23 cellular contexts compared by ENCODE assay signal in genomic region chr16:56702836-56703235, GRCh38. TPM values are rescaled to one million over a fixed set of nuclear protein-coding genes. Genes with fewer than 3 reads are reported as not detected.
DNase-seq lines count a peak whose midpoint lies in the region; ATAC-seq and TF ChIP-seq lines count a peak whose summit lies in the region.
"Had no signal": no experiment of that assay in that cellular context is flagged by ENCODE, and none has a peak within 500 bp of the region (broad histone marks: within the 10 kb centered on the region; RNA-seq: fewer than 3 reads in every experiment).

No MANE protein-coding gene starts in this region.

- H2AK5ac ChIP-seq in neuronal stem cell (ENCODE audit: low read depth, low read length) = no peak overlapping the region

- H2BK120ac ChIP-seq in neuronal stem cell (ENCODE audit: low read depth, low read length) = no peak overlapping the region

- no peaks in the 10 kb centered on the region for H3F3A ChIP-seq in SK-N-SH (replicated peaks; ENCODE audit: insufficient read depth)

- H3K79me2 ChIP-seq in SK-N-SH (ENCODE audit: insufficient read depth) (no peaks in the 10 kb centered on the region), HCT116 (ENCODE audit: insufficient read depth, low read length) (no peaks in the 10 kb centered on the region), OCI-LY7 (ENCODE audit: insufficient read depth, low read depth, low read length) (no peaks in the 10 kb centered on the region)

- no peaks in the 10 kb centered on the region for H3K9me2 ChIP-seq in SK-N-SH
- H3K9me2 ChIP-seq in HCT116 (ENCODE audit: insufficient read depth) = no peaks in the 10 kb centered on the region
- no peaks in the 10 kb centered on the region for H3K9me2 ChIP-seq in OCI-LY7 (ENCODE audit: insufficient read depth, low read length)

- H3K27me3 ChIP-seq in SK-N-SH (ENCODE audit: insufficient read depth) = no peaks in the 10 kb centered on the region
- no peaks in the 10 kb centered on the region for H3K27me3 ChIP-seq in HCT116 (ENCODE audit: insufficient read depth, low read length)
- peaks cover 0 to 8% (median 0%) of the 10 kb centered on the region in 3 experiments for H3K27me3 ChIP-seq in neuronal stem cell (ENCODE audit: control insufficient read depth in 3 of 3, insufficient read depth in 3 of 3, low read depth in 1 of 3, low read length in 3 of 3)
- H3K27me3 ChIP-seq: BE2C had no signal

- H4K91ac ChIP-seq in neuronal stem cell (ENCODE audit: low read depth, low read length, poor library complexity) = no peak overlapping the region

- 84% methylated on average over 5 of the region's 5 CpGs for WGBS in SK-N-SH (ENCODE audit: low lambda C conversion rate)
- WGBS in neuronal stem cell (ENCODE audit: extremely low coverage in 2 of 2, insufficient read length in 2 of 2, insufficient replicate concordance in 1 of 2), 2 donors = no CpG with 5 or more reads among the region's 5 CpGs

- H3K9me3 ChIP-seq in SK-N-SH (no peaks in the 10 kb centered on the region), HCT116 (ENCODE audit: control insufficient read depth in 1 of 2, insufficient read depth in 1 of 2, low read depth in 1 of 2, low read length in 2 of 2) (no peaks in the 10 kb centered on the region), OCI-LY7 (ENCODE audit: low read length) (0 out of 2 replicates have a peak, but pooled peaks cover under 1% of the 10 kb centered on the region), neuronal stem cell (replicated peaks in 1 of 2; ENCODE audit: control insufficient read depth in 2 of 2, insufficient read depth in 1 of 2, low read depth in 1 of 2, low read length in 2 of 2) (peaks cover 0 to 2% of the 10 kb centered on the region in 2 donors)
- H3K9me3 ChIP-seq: BE2C, HAP-1 had no signal

- H3K4me3 ChIP-seq in SK-N-SH (ENCODE audit: low read depth in 2 of 2, low read length in 1 of 2) (no peak overlapping the region), HCT116 (replicated peaks in 1 of 2; ENCODE audit: low read depth in 1 of 2, low read length in 2 of 2) (no peak overlapping the region), OCI-LY7 (ENCODE audit: low read depth, low read length, poor library complexity, severe bottlenecking) (no peak overlapping the region), neuronal stem cell (ENCODE audit: low read length in 2 of 2) (no peak overlapping the region)
- H3K4me3 ChIP-seq: HAP-1 had no signal

- no peak for TF ChIP-seq POLR2A in HCT116 (IDR thresholded peaks at IDR 0.05; ENCODE audit: borderline replicate concordance, extremely low read depth, insufficient read depth, insufficient read length)

- H3K4me3 Mint-ChIP-seq in activated T-helper 1 cell treated with anti-CD3 and anti-CD28 coated beads, Interleukin-12 subunit alpha, Interleukin-12 subunit beta, Interleukin-2, Interleukin-4 antibody, amounts not matched to agents 30 ng/mL and 10 ng/mL and 1 ng/mL, durations not matched to agents 14 hours and 24 hours and 36 hours = no peak overlapping the region
- H3K4me3 Mint-ChIP-seq: CD14-positive monocyte had no signal

- H3K27ac ChIP-seq in SK-N-SH (ENCODE audit: low read depth in 2 of 2, low read length in 1 of 2) (no peak overlapping the region), HCT116 (ENCODE audit: low read depth, low read length) (no peak overlapping the region), OCI-LY7 (ENCODE audit: low read depth, low read length, poor library complexity, severe bottlenecking) (no peak overlapping the region), neuronal stem cell (replicated peaks; ENCODE audit: low read length) (no peak overlapping the region)
- H3K27ac ChIP-seq: 22Rv1 had no signal

- H3K14ac ChIP-seq in neuronal stem cell (ENCODE audit: low read length) = no peak overlapping the region

- no peak overlapping the region for H2BK5ac ChIP-seq in neuronal stem cell (ENCODE audit: low read length)

- H3K36me3 ChIP-seq in SK-N-SH (replicated peaks in 1 of 2; ENCODE audit: control insufficient read depth in 1 of 2, insufficient read depth in 2 of 2, low read length in 1 of 2) = no peaks in the 10 kb centered on the region
- no peaks in the 10 kb centered on the region for H3K36me3 ChIP-seq in HCT116 (ENCODE audit: control insufficient read depth in 1 of 2, insufficient read depth in 2 of 2, low read length in 2 of 2)
- H3K36me3 ChIP-seq in OCI-LY7 (ENCODE audit: insufficient read depth, low read length) = no peaks in the 10 kb centered on the region
- no peaks in the 10 kb centered on the region for H3K36me3 ChIP-seq in neuronal stem cell (replicated peaks in 1 of 2; ENCODE audit: control insufficient read depth in 2 of 2, insufficient read depth in 2 of 2, low read length in 2 of 2)
- H3K36me3 ChIP-seq: BE2C, HAP-1 had no signal

- RAD21 ChIA-PET in HCT116 (lab: Charles Lee; ENCODE audit: low non-redundant PET in 1 of 2, low total read pairs in 2 of 2, uncharacterized antibody in 2 of 2, unreplicated experiment in 2 of 2) = interaction anchor here (0.8 to 2.4 kb wide), 6 partner anchors 26 to 189 kb away, joined by 3 to 13 read pairs (median 7); no protein-coding TSS in a partner anchor

- no peak overlapping the region for H3K4me2 ChIP-seq in SK-N-SH
- H3K4me2 ChIP-seq in HCT116 (ENCODE audit: low read length) = no peak overlapping the region
- no peak overlapping the region for H3K4me2 ChIP-seq in OCI-LY7 (ENCODE audit: low read length)
- H3K4me2 ChIP-seq in neuronal stem cell (ENCODE audit: insufficient read depth, low read length, poor library complexity, severe bottlenecking) = no peak overlapping the region

- no peak overlapping the region for H4K8ac ChIP-seq in neuronal stem cell (ENCODE audit: low read depth, low read length)

- no peak for TF ChIP-seq EP300 in SK-N-SH (IDR thresholded peaks at IDR 0.05; ENCODE audit: borderline replicate concordance in 1 of 2, low read depth in 1 of 2, low read length in 1 of 2)

- H3K36me3 Mint-ChIP-seq in activated T-helper 1 cell treated with anti-CD3 and anti-CD28 coated beads, Interleukin-12 subunit alpha, Interleukin-12 subunit beta, Interleukin-2, Interleukin-4 antibody, amounts not matched to agents 30 ng/mL and 10 ng/mL and 1 ng/mL, durations not matched to agents 14 hours and 24 hours and 36 hours (ENCODE audit: low read depth) = no peaks in the 10 kb centered on the region
- H3K36me3 Mint-ChIP-seq: CD14-positive monocyte had no signal

- TF ChIP-seq RAD21 in SK-N-SH (IDR thresholded peaks at IDR 0.05; ENCODE audit: low read length) (no peak), HCT116 (IDR thresholded peaks at IDR 0.05; ENCODE audit: low read depth) (no peak)

- CTCF ChIA-PET in SK-N-SH (lab: Yijun Ruan, JAX) (interaction anchor here (0.6 to 5.3 kb wide), 29 partner anchors 12 to 1238 kb away, joined by 3 to 138 read pairs (median 6); partner anchors contain the start of genes MT1X and MT3), HCT116 (lab: Charles Lee) (interaction anchor here (1.1 to 4.0 kb wide), 9 partner anchors 9 to 189 kb away, joined by 3 to 65 read pairs (median 8); no protein-coding TSS in a partner anchor), OCI-LY7 (lab: Charles Lee; ENCODE audit: unreplicated experiment) (interaction anchor here (1.1 to 2.4 kb wide), 3 partner anchors 102 to 185 kb away, joined by 3 to 8 read pairs (median 5); no protein-coding TSS in a partner anchor)

- ATAC-seq in SK-N-SH treated with all-trans-retinoic acid at 6 μM for 48 hours (no peak), HCT116 (no peak)

- H2AFZ ChIP-seq in SK-N-SH (ENCODE audit: low read depth) (0 out of 2 replicates have a peak overlapping the region, but pooled peaks have one; percentile 70), HCT116 (ENCODE audit: low read depth, low read length, poor library complexity, severe bottlenecking) (peak overlapping the region; percentile 87), OCI-LY7 (ENCODE audit: low read length) (peak overlapping the region; percentile 79; the same call in 1 of the 2 replicates), neuronal stem cell (ENCODE audit: low read length) (peak overlapping the region; percentile 77)

- DNase-seq in SK-N-SH = no peak
- no peak for DNase-seq in HCT116 (ENCODE audit: low read depth, low spot score)
- DNase-seq in OCI-LY7 (ENCODE audit: low spot score) = no peak
- DNase-seq in neuronal stem cell (ENCODE audit: low spot score) = no peak
- DNase-seq in NCI-H748 (lab: John Stamatoyannopoulos, UW; ENCODE audit: unreplicated experiment) = no peak
- DNase-seq in activated T-helper 1 cell treated with anti-CD3 and anti-CD28 coated beads, Interleukin-12 subunit alpha, Interleukin-12 subunit beta, Interleukin-2, Interleukin-4 antibody, amounts not matched to agents 30 ng/mL and 10 ng/mL and 1 ng/mL, durations not matched to agents 14 hours and 24 hours and 36 hours (ENCODE audit: low spot score) = no peak
- no peak for DNase-seq in activated gamma-delta T cell treated with Interleukin-2 at 50 U/mL for 16 hours
- DNase-seq: ACHN, BE2C, DMS153, GOT3, MM.1S, NCI-H2029, NCI-H524 treated with DMSO at 0.1 percent for 48 hours, NCI-H82, SHP77, SW 1271 had no signal

- no peak overlapping the region for H2BK12ac ChIP-seq in neuronal stem cell (ENCODE audit: low read length)

- no peaks in the 10 kb centered on the region for H3K79me1 ChIP-seq in neuronal stem cell (ENCODE audit: low read depth, low read length)

- H3K4me1 ChIP-seq in SK-N-SH (ENCODE audit: control insufficient read depth in 1 of 2, insufficient read depth in 2 of 2, low read depth in 1 of 2, low read length in 1 of 2) = no peaks in the 10 kb centered on the region; a peak in 1 of 4 replicates
- peaks cover 0 to 11% of the 10 kb centered on the region in 2 experiments; a peak in 3 of 4 replicates for H3K4me1 ChIP-seq in HCT116 (ENCODE audit: control insufficient read depth in 1 of 2, insufficient read depth in 2 of 2, low read length in 2 of 2)
- H3K4me1 ChIP-seq in OCI-LY7 (ENCODE audit: insufficient read depth, low read length, poor library complexity, severe bottlenecking) = peaks cover 6% of the 10 kb centered on the region
- H3K4me1 ChIP-seq in neuronal stem cell (ENCODE audit: control insufficient read depth in 2 of 2, insufficient read depth in 1 of 2, low read depth in 1 of 2, low read length in 2 of 2) = peaks cover 0 to 5% of the 10 kb centered on the region in 2 donors
- H3K4me1 ChIP-seq: BE2C had no signal

- H3K27ac Mint-ChIP-seq in activated T-helper 1 cell treated with anti-CD3 and anti-CD28 coated beads, Interleukin-12 subunit alpha, Interleukin-12 subunit beta, Interleukin-2, Interleukin-4 antibody, amounts not matched to agents 30 ng/mL and 10 ng/mL and 1 ng/mL, durations not matched to agents 14 hours and 24 hours and 36 hours = no peak overlapping the region

- TF ChIP-seq CTCF in SK-N-SH (IDR thresholded peaks at IDR 0.05) (no peak), HCT116 (IDR thresholded peaks at IDR 0.05 in 2 of 3, conservative IDR thresholded peaks at IDR 0.05 in 1 of 3; ENCODE audit: borderline replicate concordance in 1 of 3, insufficient read depth in 1 of 3, low read depth in 2 of 3, low read length in 2 of 3) (no peak), OCI-LY7 (conservative IDR thresholded peaks at IDR 0.05; ENCODE audit: low read length) (no peak)

- POLR2A ChIA-PET in SK-N-SH (lab: Yijun Ruan, JAX) = no interaction called here
- POLR2A ChIA-PET in HCT116 (lab: Charles Lee) = interaction anchor here (1.4 to 2.4 kb wide), 2 partner anchors 76 to 93 kb away, joined by 3 to 24 read pairs; partner anchors contain the start of gene MT1E
- POLR2A ChIA-PET in OCI-LY7 (lab: Charles Lee) = interaction anchor here (1.2 to 3.0 kb wide), 2 partner anchors 17 to 20 kb away, joined by 3 to 17 read pairs; partner anchors contain the start of gene MT1X

- H3K18ac ChIP-seq in neuronal stem cell (ENCODE audit: low read length) = no peak overlapping the region

- H3K9ac ChIP-seq in SK-N-SH = no peak overlapping the region
- H3K9ac ChIP-seq in HCT116 (ENCODE audit: low read length) = no peak overlapping the region
- no peak overlapping the region for H3K9ac ChIP-seq in neuronal stem cell (ENCODE audit: low read depth, low read length, poor library complexity)

- H3K23ac ChIP-seq in neuronal stem cell (ENCODE audit: low read depth, low read length, poor library complexity) = no peak overlapping the region

- no peaks in the 10 kb centered on the region for H3K9me3 Mint-ChIP-seq in activated T-helper 1 cell treated with anti-CD3 and anti-CD28 coated beads, Interleukin-12 subunit alpha, Interleukin-12 subunit beta, Interleukin-2, Interleukin-4 antibody, amounts not matched to agents 30 ng/mL and 10 ng/mL and 1 ng/mL, durations not matched to agents 14 hours and 24 hours and 36 hours

- no peaks in the 10 kb centered on the region for H4K20me1 ChIP-seq in SK-N-SH (ENCODE audit: insufficient read depth)
- no peaks in the 10 kb centered on the region for H4K20me1 ChIP-seq in HCT116 (ENCODE audit: insufficient read depth)
- no peaks in the 10 kb centered on the region for H4K20me1 ChIP-seq in OCI-LY7 (ENCODE audit: insufficient read depth, low read length)

- peaks cover 11% of the 10 kb centered on the region for H3K27me3 Mint-ChIP-seq in activated T-helper 1 cell treated with anti-CD3 and anti-CD28 coated beads, Interleukin-12 subunit alpha, Interleukin-12 subunit beta, Interleukin-2, Interleukin-4 antibody, amounts not matched to agents 30 ng/mL and 10 ng/mL and 1 ng/mL, durations not matched to agents 14 hours and 24 hours and 36 hours (ENCODE audit: insufficient read depth)

- BruUV-seq in HCT116 (replicated peaks; lab: Mats Ljungman, UMichigan) (no TSS peak), OCI-LY7 (replicated peaks; lab: Mats Ljungman, UMichigan) (no TSS peak)

- H2BK15ac ChIP-seq in neuronal stem cell (ENCODE audit: low read length) = no peak overlapping the region

- intact Hi-C loops in HCT116 (cut with micrococcal nuclease) = loop anchor here (1.0 to 10.0 kb wide), 5 partner anchors 100 to 991 kb away; no protein-coding TSS in a partner anchor
- intact Hi-C loops in OCI-LY7 (cut with micrococcal nuclease; ENCODE audit: unreplicated experiment) = loop anchor here (1.0 to 2.0 kb wide), 4 partner anchors 29 to 347 kb away; no protein-coding TSS in a partner anchor
- intact Hi-C loops in activated T-helper 1 cell treated with anti-CD3 and anti-CD28 coated beads, Interleukin-12 subunit alpha, Interleukin-12 subunit beta, Interleukin-2, Interleukin-4 antibody, amounts not matched to agents 30 ng/mL and 10 ng/mL and 1 ng/mL, durations not matched to agents 14 hours and 24 hours and 36 hours (cut with micrococcal nuclease) = loop anchor here (1.0 to 10.0 kb wide), 10 partner anchors 21 to 758 kb away; partner anchors contain the start of genes MT1X, MT2A and NUP93

- peaks cover 11% of the 10 kb centered on the region for H3K4me1 Mint-ChIP-seq in activated T-helper 1 cell treated with anti-CD3 and anti-CD28 coated beads, Interleukin-12 subunit alpha, Interleukin-12 subunit beta, Interleukin-2, Interleukin-4 antibody, amounts not matched to agents 30 ng/mL and 10 ng/mL and 1 ng/mL, durations not matched to agents 14 hours and 24 hours and 36 hours (ENCODE audit: low read depth)

- H3K4ac ChIP-seq in neuronal stem cell (ENCODE audit: low read length) = no peak overlapping the region

RNA-seq across cellular contexts. Expression of gene MT1X, which starts 20.6 kb away (rescaled TPM):
- polyA plus RNA-seq in SK-N-SH (2012; rRNA removed) = 202 and 213 TPM in 2 replicates
- polyA plus RNA-seq in SK-N-SH (2012; cell fraction: cytosol; rRNA removed) = 112 and 207 TPM in 2 replicates
- 59.9 and 154 TPM in 2 replicates for polyA plus RNA-seq in SK-N-SH (2012; cell fraction: nucleus; rRNA removed)
- total RNA-seq in HCT116 (2021; ENCODE audit: unreplicated experiment) = 50.2 TPM
- polyA plus RNA-seq in HCT116 (2012) = 292 and 321 TPM in 2 replicates
- 17.1 and 18.8 TPM in 2 replicates for total RNA-seq in OCI-LY7 (2014; rRNA removed; shearing (Covaris generic))
- 14.6 and 21.2 TPM in 2 replicates for total RNA-seq in OCI-LY7 (2022)
- 36.2 TPM for polyA plus RNA-seq in neuronal stem cell (2013, experiment 1 of 2)
- 33.3 TPM for polyA plus RNA-seq in neuronal stem cell (2013, experiment 2 of 2)
- total RNA-seq in activated T-helper 1 cell treated with anti-CD3 and anti-CD28 coated beads, Interleukin-12 subunit alpha, Interleukin-12 subunit beta, Interleukin-2, Interleukin-4 antibody, amounts not matched to agents 30 ng/mL and 10 ng/mL and 1 ng/mL, durations not matched to agents 14 hours and 24 hours and 36 hours = 60.7 and 70.4 TPM in 2 replicates

RNA-seq across cellular contexts. Expression of gene NUP93, which starts 27.1 kb away (rescaled TPM):
- 41.5 and 43.1 TPM in 2 replicates for polyA plus RNA-seq in SK-N-SH (2012; rRNA removed)
- polyA plus RNA-seq in SK-N-SH (2012; cell fraction: cytosol; rRNA removed) = 33.3 and 34.9 TPM in 2 replicates
- 74.6 and 75.8 TPM in 2 replicates for polyA plus RNA-seq in SK-N-SH (2012; cell fraction: nucleus; rRNA removed)
- total RNA-seq in HCT116 (2021; ENCODE audit: unreplicated experiment) (144 TPM), OCI-LY7 (2022) (148 and 183 TPM in 2 replicates)
- polyA plus RNA-seq in HCT116 (2012) = 94.9 and 96.0 TPM in 2 replicates
- 119 and 120 TPM in 2 replicates for total RNA-seq in OCI-LY7 (2014; rRNA removed; shearing (Covaris generic))
- 95.7 TPM for polyA plus RNA-seq in neuronal stem cell (2013, experiment 1 of 2)
- polyA plus RNA-seq in neuronal stem cell (2013, experiment 2 of 2) = 93.0 TPM
- total RNA-seq in activated T-helper 1 cell treated with anti-CD3 and anti-CD28 coated beads, Interleukin-12 subunit alpha, Interleukin-12 subunit beta, Interleukin-2, Interleukin-4 antibody, amounts not matched to agents 30 ng/mL and 10 ng/mL and 1 ng/mL, durations not matched to agents 14 hours and 24 hours and 36 hours = 150 and 152 TPM in 2 replicates

RNA-seq across cellular contexts. Expression of gene MT1H, which starts 33.2 kb away (rescaled TPM):
- not detected in 2 replicates for polyA plus RNA-seq in SK-N-SH (2012; rRNA removed)
- polyA plus RNA-seq in SK-N-SH (2012; cell fraction: cytosol; rRNA removed) = not detected in 2 replicates
- not detected in 2 replicates for polyA plus RNA-seq in SK-N-SH (2012; cell fraction: nucleus; rRNA removed)
- total RNA-seq in HCT116 (2021; ENCODE audit: unreplicated experiment) = not detected
- polyA plus RNA-seq in HCT116 (2012) = not detected in 2 replicates
- not detected in 2 replicates for total RNA-seq in OCI-LY7 (2014; rRNA removed; shearing (Covaris generic))
- not detected in 2 replicates for total RNA-seq in OCI-LY7 (2022)
- polyA plus RNA-seq in neuronal stem cell (2013, experiment 1 of 2) = not detected
- polyA plus RNA-seq in neuronal stem cell (2013, experiment 2 of 2) = not detected
- 1.4 TPM in 1 of 2 replicates, not detected in the other for total RNA-seq in activated T-helper 1 cell treated with anti-CD3 and anti-CD28 coated beads, Interleukin-12 subunit alpha, Interleukin-12 subunit beta, Interleukin-2, Interleukin-4 antibody, amounts not matched to agents 30 ng/mL and 10 ng/mL and 1 ng/mL, durations not matched to agents 14 hours and 24 hours and 36 hours
- total RNA-seq: HT1080, SK-MEL-5 had no signal

RNA-seq across cellular contexts. Expression of gene MT1G, which starts 35.0 kb away (rescaled TPM):
- 0.50 and 1.2 TPM in 2 replicates for polyA plus RNA-seq in SK-N-SH (2012; rRNA removed)
- polyA plus RNA-seq in SK-N-SH (2012; cell fraction: cytosol; rRNA removed) = 0.70 and 0.84 TPM in 2 replicates
- 0.26 and 0.66 TPM in 2 replicates for polyA plus RNA-seq in SK-N-SH (2012; cell fraction: nucleus; rRNA removed)
- total RNA-seq in HCT116 (2021; ENCODE audit: unreplicated experiment) (1.2 TPM), OCI-LY7 (2022) (not detected in 2 replicates)
- polyA plus RNA-seq in HCT116 (2012) = not detected in 2 replicates
- total RNA-seq in OCI-LY7 (2014; rRNA removed; shearing (Covaris generic)) = not detected in 2 replicates
- not detected for polyA plus RNA-seq in neuronal stem cell (2013, experiment 1 of 2)
- not detected for polyA plus RNA-seq in neuronal stem cell (2013, experiment 2 of 2)
- total RNA-seq in activated T-helper 1 cell treated with anti-CD3 and anti-CD28 coated beads, Interleukin-12 subunit alpha, Interleukin-12 subunit beta, Interleukin-2, Interleukin-4 antibody, amounts not matched to agents 30 ng/mL and 10 ng/mL and 1 ng/mL, durations not matched to agents 14 hours and 24 hours and 36 hours = 28.5 and 29.1 TPM in 2 replicates
- total RNA-seq: SK-MEL-5 had no signal

RNA-seq across cellular contexts. Expression of gene MT1F, which starts 45.1 kb away (rescaled TPM):
- polyA plus RNA-seq in SK-N-SH (2012; rRNA removed) = 9.5 and 13.0 TPM in 2 replicates
- 7.8 and 8.5 TPM in 2 replicates for polyA plus RNA-seq in SK-N-SH (2012; cell fraction: cytosol; rRNA removed)
- 2.2 and 5.8 TPM in 2 replicates for polyA plus RNA-seq in SK-N-SH (2012; cell fraction: nucleus; rRNA removed)
- total RNA-seq in HCT116 (2021; ENCODE audit: unreplicated experiment) (7.3 TPM), OCI-LY7 (2022) (1.8 TPM in 1 of 2 replicates, not detected in the other)
- 24.2 and 24.5 TPM in 2 replicates for polyA plus RNA-seq in HCT116 (2012)
- total RNA-seq in OCI-LY7 (2014; rRNA removed; shearing (Covaris generic)) = 0.44 TPM in 1 of 2 replicates, not detected in the other
- polyA plus RNA-seq in neuronal stem cell (2013, experiment 1 of 2) = 1.9 TPM
- 2.0 TPM for polyA plus RNA-seq in neuronal stem cell (2013, experiment 2 of 2)
- 4.3 and 5.2 TPM in 2 replicates for total RNA-seq in activated T-helper 1 cell treated with anti-CD3 and anti-CD28 coated beads, Interleukin-12 subunit alpha, Interleukin-12 subunit beta, Interleukin-2, Interleukin-4 antibody, amounts not matched to agents 30 ng/mL and 10 ng/mL and 1 ng/mL, durations not matched to agents 14 hours and 24 hours and 36 hours
- total RNA-seq: HT1080, SK-MEL-5 had no signal
